In genomic region chr3:130896101-130896500, GRCh38 we compare ENCODE assay signal across 11 cellular contexts. TPM values are rescaled to one million over a fixed set of nuclear protein-coding genes. Genes with fewer than 3 reads are reported as not detected.
DNase-seq lines count a peak whose midpoint lies in the region; ATAC-seq and TF ChIP-seq lines count a peak whose summit lies in the region.
"Had no signal": no experiment of that assay in that cellular context is flagged by ENCODE, and none has a peak within 500 bp of the region (broad histone marks: within the 10 kb centered on the region; RNA-seq: fewer than 3 reads in every experiment).

No MANE protein-coding gene starts in this region.

- TF ChIP-seq CTCF in HEK293 (tag by site-specific recombination; IDR thresholded peaks at IDR 0.05): no peak

- peak in 1 of 2 donors; percentile 24 for DNase-seq in activated T-cell treated with anti-CD3 and anti-CD28 coated beads, Interleukin-2, amount 50 U/mL, for 72 hours
- DNase-seq in immature natural killer cell (no peak), Kasumi-1 (lab: John Stamatoyannopoulos, UW) (no peak), posterior cingulate gyrus (no peak), globus pallidus (ENCODE audit: low spot score) (no peak)
- DNase-seq: heart left ventricle, NCI-H345, sigmoid colon had no signal

- no peaks in the 10 kb centered on the region for H3K27me3 Mint-ChIP-seq in activated T-cell treated with anti-CD3 and anti-CD28 coated beads, Interleukin-2, amount 50 U/mL, for 72 hours (ENCODE audit: low read depth)
- H3K27me3 Mint-ChIP-seq in immature natural killer cell (ENCODE audit: low read depth in 3 of 3): peaks cover 4 to 18% (median 5%) of the 10 kb centered on the region in 3 donors

- H3K4me1 Mint-ChIP-seq in activated T-cell treated with anti-CD3 and anti-CD28 coated beads, Interleukin-2, amount 50 U/mL, for 72 hours (ENCODE audit: low read depth): peaks cover 60% of the 10 kb centered on the region
- H3K4me1 Mint-ChIP-seq in immature natural killer cell: peaks cover 30 to 59% of the 10 kb centered on the region in 2 donors

- H3K36me3 Mint-ChIP-seq in activated T-cell treated with anti-CD3 and anti-CD28 coated beads, Interleukin-2, amount 50 U/mL, for 72 hours (ENCODE audit: insufficient read depth in 2 of 2): peaks cover 0 to 7% of the 10 kb centered on the region in 2 donors
- H3K36me3 Mint-ChIP-seq in immature natural killer cell: no peaks in the 10 kb centered on the region

- peak overlapping the region; percentile 59 for H3K27ac Mint-ChIP-seq in activated T-cell treated with anti-CD3 and anti-CD28 coated beads, Interleukin-2, amount 50 U/mL, for 72 hours
- H3K27ac Mint-ChIP-seq in immature natural killer cell: peak overlapping the region in 3 of 6 donors; percentile 10 to 99 (median 19)

- POLR2A ChIA-PET in HEK293 (lab: Yijun Ruan, JAX): no interaction called here

- peak overlapping the region; percentile 92 to 100 for H3K4me3 Mint-ChIP-seq in activated T-cell treated with anti-CD3 and anti-CD28 coated beads, Interleukin-2, amount 50 U/mL, for 72 hours
- H3K4me3 Mint-ChIP-seq in immature natural killer cell: peak overlapping the region in 4 of 5 donors; percentile 85 to 97 (median 94)

- H3K9me3 ChIP-seq in BLaER1 treated with 17β-estradiol and CSF1 and Interleukin-3, amounts not matched to agents 10 nM and 100 nM (replicated peaks in 1 of 11): no peaks in the 10 kb centered on the region
- no peaks in the 10 kb centered on the region for H3K9me3 ChIP-seq in HEK293 (ENCODE audit: control insufficient read depth, insufficient read depth, low read depth, low read length)
- H3K9me3 ChIP-seq: heart left ventricle, sigmoid colon had no signal

- H4K20me1 ChIP-seq in BLaER1 treated with 17β-estradiol and CSF1 and Interleukin-3, amounts not matched to agents 10 nM and 100 nM: peaks cover 2 to 63% (median 48%) of the 10 kb centered on the region in 11 experiments; a peak in 18 of 22 replicates

- ATAC-seq in activated T-cell treated with anti-CD3 and anti-CD28 coated beads, Interleukin-2, amount 50 U/mL, for 72 hours (replicated peaks in 1 of 2): peak; percentile 29 to 39
- no peak for ATAC-seq in HG03097 (IDR thresholded peaks at IDR 0.05; ENCODE audit: low FRiP score, unreplicated experiment)
- ATAC-seq: heart left ventricle had no signal

- no peaks in the 10 kb centered on the region for H3K27me3 ChIP-seq in BLaER1 treated with 17β-estradiol and CSF1 and Interleukin-3, amounts not matched to agents 10 nM and 100 nM
- H3K27me3 ChIP-seq: heart left ventricle, sigmoid colon had no signal

- H3K4me3 ChIP-seq in BLaER1 treated with 17β-estradiol and CSF1 and Interleukin-3, amounts not matched to agents 10 nM and 100 nM: peak overlapping the region in 6 of 10 experiments; percentile 32 to 96 (median 83); a peak in 9 of 20 replicates
- no peak overlapping the region for H3K4me3 ChIP-seq in HEK293 (ENCODE audit: low read depth, low read length)
- H3K4me3 ChIP-seq: sigmoid colon had no signal

- CTCF ChIA-PET in HEK293 (lab: Yijun Ruan, JAX): interaction anchor here (0.6 kb wide), 1 partner anchor 899 kb away, joined by 3 read pairs; no protein-coding TSS in a partner anchor

- H3K36me3 ChIP-seq in BLaER1 treated with 17β-estradiol and CSF1 and Interleukin-3, amounts not matched to agents 10 nM and 100 nM: no peaks in the 10 kb centered on the region
- no peaks in the 10 kb centered on the region for H3K36me3 ChIP-seq in HEK293 (ENCODE audit: control insufficient read depth in 2 of 2, insufficient read depth in 1 of 2, low read length in 2 of 2)
- H3K36me3 ChIP-seq: heart left ventricle, sigmoid colon had no signal

- no peak overlapping the region for H3K27ac ChIP-seq in BLaER1 treated with 17β-estradiol and CSF1 and Interleukin-3, amounts not matched to agents 10 nM and 100 nM
- no peak overlapping the region for H3K27ac ChIP-seq in HEK293 (ENCODE audit: extremely low read depth, low read depth, low read length)
- H3K27ac ChIP-seq: heart left ventricle, sigmoid colon had no signal

- H3K9me3 Mint-ChIP-seq in activated T-cell treated with anti-CD3 and anti-CD28 coated beads, Interleukin-2, amount 50 U/mL, for 72 hours: no peaks in the 10 kb centered on the region
- H3K9me3 Mint-ChIP-seq in immature natural killer cell: no peaks in the 10 kb centered on the region

- H3K4me1 ChIP-seq in BLaER1 treated with 17β-estradiol and CSF1 and Interleukin-3, amounts not matched to agents 10 nM and 100 nM: peaks cover 23 to 48% (median 32%) of the 10 kb centered on the region in 10 experiments
- peaks cover 7% of the 10 kb centered on the region for H3K4me1 ChIP-seq in HEK293 (ENCODE audit: control insufficient read depth, insufficient read depth, low read length)

- peak overlapping the region in 4 of 11 experiments; percentile 97 to 98 (median 98); a peak in 4 of 22 replicates for H3K9ac ChIP-seq in BLaER1 treated with 17β-estradiol and CSF1 and Interleukin-3, amounts not matched to agents 10 nM and 100 nM

- H3K4me2 ChIP-seq in BLaER1 treated with 17β-estradiol and CSF1 and Interleukin-3, amounts not matched to agents 10 nM and 100 nM: peak overlapping the region; percentile 75 to 96 (median 90)

- intact Hi-C loops in posterior cingulate gyrus (cut with DNase I): loop anchor here (5.0 to 10.0 kb wide), 3 partner anchors 126 to 621 kb away; partner anchors contain the start of gene NUDT16

TF ChIP-seq in HEK293, 187 proteins besides CTCF, POLR2A, EP300 and RAD21:
- TF ChIP-seq, protein P1, sequence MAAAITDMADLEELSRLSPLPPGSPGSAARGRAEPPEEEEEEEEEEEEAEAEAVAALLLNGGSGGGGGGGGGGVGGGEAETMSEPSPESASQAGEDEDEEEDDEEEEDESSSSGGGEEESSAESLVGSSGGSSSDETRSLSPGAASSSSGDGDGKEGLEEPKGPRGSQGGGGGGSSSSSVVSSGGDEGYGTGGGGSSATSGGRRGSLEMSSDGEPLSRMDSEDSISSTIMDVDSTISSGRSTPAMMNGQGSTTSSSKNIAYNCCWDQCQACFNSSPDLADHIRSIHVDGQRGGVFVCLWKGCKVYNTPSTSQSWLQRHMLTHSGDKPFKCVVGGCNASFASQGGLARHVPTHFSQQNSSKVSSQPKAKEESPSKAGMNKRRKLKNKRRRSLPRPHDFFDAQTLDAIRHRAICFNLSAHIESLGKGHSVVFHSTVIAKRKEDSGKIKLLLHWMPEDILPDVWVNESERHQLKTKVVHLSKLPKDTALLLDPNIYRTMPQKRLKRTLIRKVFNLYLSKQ (tag by site-specific recombination; IDR thresholded peaks at IDR 0.05; ENCODE audit: borderline replicate concordance): no peak
- TF ChIP-seq ZFHX2 (tag by site-specific recombination; conservative IDR thresholded peaks at IDR 0.05): 0 out of 2 replicates have a peak, but pooled peaks have one; percentile 7
- no peak for TF ChIP-seq ZNF214 (tag by site-specific recombination; IDR thresholded peaks at IDR 0.05; ENCODE audit: borderline replicate concordance)
- TF ChIP-seq HOXA7 (CRISPR knock-in tag; IDR thresholded peaks at IDR 0.05; ENCODE audit: borderline replicate concordance): no peak
- no peak for TF ChIP-seq WT1 (tag by site-specific recombination; IDR thresholded peaks at IDR 0.05)
- TF ChIP-seq MYNN (tag by site-specific recombination; IDR thresholded peaks at IDR 0.05; ENCODE audit: borderline replicate concordance): no peak

RNA-seq across cellular contexts. Expression of gene ATP2C1, which starts 2.2 kb away (rescaled TPM):
- 10 to 100 TPM; 76.0 to 79.6 TPM for total RNA-seq in activated T-cell treated with anti-CD3 and anti-CD28 coated beads, Interleukin-2, amount 50 U/mL, for 72 hours
- polyA plus RNA-seq in immature natural killer cell: 10 to 100 TPM in 2 of 3 donors, 1 to 10 TPM in 1; 7.7 to 14.0 (median 13.8) TPM
